In the genomic region with DNA sequence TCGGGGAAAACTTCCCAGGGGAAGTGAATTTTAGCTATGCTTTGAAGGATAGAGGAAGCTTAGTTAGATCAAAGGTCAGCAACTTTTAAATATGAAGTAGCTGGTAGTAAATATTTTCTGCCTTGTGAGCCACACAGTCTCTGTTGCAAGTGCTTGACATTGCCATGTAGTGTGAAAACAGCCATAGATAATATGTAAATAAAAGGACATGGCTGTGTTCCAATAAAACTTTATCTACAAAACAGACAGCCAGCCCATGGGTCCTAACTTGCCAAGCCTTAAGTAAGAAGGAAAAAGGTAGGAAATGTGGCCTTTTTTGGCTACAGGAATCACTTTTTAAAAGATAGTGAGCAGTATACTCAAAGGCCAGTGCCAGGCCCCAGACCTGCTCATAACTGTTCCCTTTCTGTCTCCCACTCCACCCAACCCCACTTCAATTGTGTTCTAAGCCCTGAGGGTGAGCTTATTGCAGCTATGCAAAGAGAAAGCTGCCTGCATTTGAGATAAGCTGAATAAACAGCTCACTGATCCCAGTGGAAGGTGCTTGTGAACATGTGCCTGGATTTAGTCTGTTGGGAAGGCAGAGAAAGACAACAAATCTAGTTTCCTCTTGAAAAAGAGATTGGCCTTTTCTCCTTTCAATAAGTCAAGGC, we compare ENCODE assay signal across 1 cellular context.
A peak's percentile ranks its signal among the peaks of the same experiment; 100 is the strongest.
TF ChIP-seq lines count a peak whose summit lies in the region.

No MANE protein-coding gene starts in this region.

TF ChIP-seq in HepG2, 621 proteins besides CTCF, POLR2A, EP300 and RAD21 (continued from another document and continues in another):
- TF ChIP-seq, protein P1, sequence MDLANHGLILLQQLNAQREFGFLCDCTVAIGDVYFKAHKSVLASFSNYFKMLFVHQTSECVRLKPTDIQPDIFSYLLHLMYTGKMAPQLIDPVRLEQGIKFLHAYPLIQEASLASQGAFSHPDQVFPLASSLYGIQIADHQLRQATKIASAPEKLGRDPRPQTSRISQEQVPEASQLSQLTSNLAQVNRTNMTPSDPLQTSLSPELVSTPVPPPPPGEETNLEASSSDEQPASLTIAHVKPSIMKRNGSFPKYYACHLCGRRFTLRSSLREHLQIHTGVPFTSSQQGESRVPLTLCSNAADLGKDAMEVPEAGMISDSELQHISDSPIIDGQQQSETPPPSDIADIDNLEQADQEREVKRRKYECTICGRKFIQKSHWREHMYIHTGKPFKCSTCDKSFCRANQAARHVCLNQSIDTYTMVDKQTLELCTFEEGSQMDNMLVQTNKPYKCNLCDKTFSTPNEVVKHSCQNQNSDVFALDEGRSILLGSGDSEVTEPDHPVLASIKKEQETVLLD (CRISPR knock-in tag; IDR thresholded peaks at IDR 0.05; ENCODE audit: low read depth) = no peak
- TF ChIP-seq, protein P2, sequence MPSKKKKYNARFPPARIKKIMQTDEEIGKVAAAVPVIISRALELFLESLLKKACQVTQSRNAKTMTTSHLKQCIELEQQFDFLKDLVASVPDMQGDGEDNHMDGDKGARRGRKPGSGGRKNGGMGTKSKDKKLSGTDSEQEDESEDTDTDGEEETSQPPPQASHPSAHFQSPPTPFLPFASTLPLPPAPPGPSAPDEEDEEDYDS (CRISPR knock-in tag; IDR thresholded peaks at IDR 0.05) = no peak
- TF ChIP-seq HMG20A (CRISPR knock-in tag; IDR thresholded peaks at IDR 0.05; ENCODE audit: borderline replicate concordance) (0 out of 2 replicates have a peak, but pooled peaks have one; percentile 29), TARDBP (CRISPR knock-in tag; IDR thresholded peaks at IDR 0.05) (0 out of 2 replicates have a peak, but pooled peaks have one; percentile 65), ZNF3 (CRISPR knock-in tag; IDR thresholded peaks at IDR 0.05) (no peak), PTBP1 (IDR thresholded peaks at IDR 0.05; ENCODE audit: low read depth, low read length, poor library complexity, severe bottlenecking) (no peak), ZNF317 (CRISPR knock-in tag; IDR thresholded peaks at IDR 0.05) (peak; percentile 33; the same call in 1 of the 2 replicates), SOX13 (IDR thresholded peaks at IDR 0.05) (peak; percentile 92), SOX13 (CRISPR knock-in tag; conservative IDR thresholded peaks at IDR 0.05 in 1 of 2, IDR thresholded peaks at IDR 0.05 in 1 of 2) (peak in 1 of 2 experiments; percentile 94; a peak in 2 of 4 replicates), NFE2L2 (IDR thresholded peaks at IDR 0.05; ENCODE audit: low read length) (no peak), FIP1L1 (IDR thresholded peaks at IDR 0.05; ENCODE audit: borderline replicate concordance, insufficient read depth, low read depth, low read length) (no peak), ZNF644 (CRISPR knock-in tag; IDR thresholded peaks at IDR 0.05; ENCODE audit: low read depth) (peak; percentile 54; the same call in 1 of the 2 replicates), AGO2 (optimal IDR thresholded peaks at IDR 0.05; ENCODE audit: low read depth, low read length) (no peak), ZBTB42 (CRISPR knock-in tag; IDR thresholded peaks at IDR 0.05) (no peak), ISL2 (CRISPR knock-in tag; IDR thresholded peaks at IDR 0.05) (peak; percentile 40; the same call in 1 of the 2 replicates), ARID2 (CRISPR knock-in tag; IDR thresholded peaks at IDR 0.05; ENCODE audit: borderline replicate concordance) (no peak), ZNF563 (CRISPR knock-in tag; IDR thresholded peaks at IDR 0.05) (no peak), MYNN (CRISPR knock-in tag; IDR thresholded peaks at IDR 0.05; ENCODE audit: low read depth) (no peak), ZSCAN20 (CRISPR knock-in tag; IDR thresholded peaks at IDR 0.05; ENCODE audit: borderline replicate concordance) (0 out of 2 replicates have a peak, but pooled peaks have one; percentile 40), ARNT (IDR thresholded peaks at IDR 0.05) (no peak), NR2F6 (IDR thresholded peaks at IDR 0.05) (peak; percentile 70), NR2F6 (CRISPR knock-in tag; IDR thresholded peaks at IDR 0.05) (peak; percentile 62; the same call in 1 of the 2 replicates), ZNF451 (CRISPR knock-in tag; IDR thresholded peaks at IDR 0.05) (no peak), ZNF549 (CRISPR knock-in tag; IDR thresholded peaks at IDR 0.05) (no peak)
- TF ChIP-seq, protein P3, sequence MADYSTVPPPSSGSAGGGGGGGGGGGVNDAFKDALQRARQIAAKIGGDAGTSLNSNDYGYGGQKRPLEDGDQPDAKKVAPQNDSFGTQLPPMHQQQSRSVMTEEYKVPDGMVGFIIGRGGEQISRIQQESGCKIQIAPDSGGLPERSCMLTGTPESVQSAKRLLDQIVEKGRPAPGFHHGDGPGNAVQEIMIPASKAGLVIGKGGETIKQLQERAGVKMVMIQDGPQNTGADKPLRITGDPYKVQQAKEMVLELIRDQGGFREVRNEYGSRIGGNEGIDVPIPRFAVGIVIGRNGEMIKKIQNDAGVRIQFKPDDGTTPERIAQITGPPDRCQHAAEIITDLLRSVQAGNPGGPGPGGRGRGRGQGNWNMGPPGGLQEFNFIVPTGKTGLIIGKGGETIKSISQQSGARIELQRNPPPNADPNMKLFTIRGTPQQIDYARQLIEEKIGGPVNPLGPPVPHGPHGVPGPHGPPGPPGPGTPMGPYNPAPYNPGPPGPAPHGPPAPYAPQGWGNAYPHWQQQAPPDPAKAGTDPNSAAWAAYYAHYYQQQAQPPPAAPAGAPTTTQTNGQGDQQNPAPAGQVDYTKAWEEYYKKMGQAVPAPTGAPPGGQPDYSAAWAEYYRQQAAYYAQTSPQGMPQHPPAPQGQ (CRISPR knock-in tag; IDR thresholded peaks at IDR 0.05; ENCODE audit: borderline replicate concordance) = no peak
- TF ChIP-seq, protein P4, sequence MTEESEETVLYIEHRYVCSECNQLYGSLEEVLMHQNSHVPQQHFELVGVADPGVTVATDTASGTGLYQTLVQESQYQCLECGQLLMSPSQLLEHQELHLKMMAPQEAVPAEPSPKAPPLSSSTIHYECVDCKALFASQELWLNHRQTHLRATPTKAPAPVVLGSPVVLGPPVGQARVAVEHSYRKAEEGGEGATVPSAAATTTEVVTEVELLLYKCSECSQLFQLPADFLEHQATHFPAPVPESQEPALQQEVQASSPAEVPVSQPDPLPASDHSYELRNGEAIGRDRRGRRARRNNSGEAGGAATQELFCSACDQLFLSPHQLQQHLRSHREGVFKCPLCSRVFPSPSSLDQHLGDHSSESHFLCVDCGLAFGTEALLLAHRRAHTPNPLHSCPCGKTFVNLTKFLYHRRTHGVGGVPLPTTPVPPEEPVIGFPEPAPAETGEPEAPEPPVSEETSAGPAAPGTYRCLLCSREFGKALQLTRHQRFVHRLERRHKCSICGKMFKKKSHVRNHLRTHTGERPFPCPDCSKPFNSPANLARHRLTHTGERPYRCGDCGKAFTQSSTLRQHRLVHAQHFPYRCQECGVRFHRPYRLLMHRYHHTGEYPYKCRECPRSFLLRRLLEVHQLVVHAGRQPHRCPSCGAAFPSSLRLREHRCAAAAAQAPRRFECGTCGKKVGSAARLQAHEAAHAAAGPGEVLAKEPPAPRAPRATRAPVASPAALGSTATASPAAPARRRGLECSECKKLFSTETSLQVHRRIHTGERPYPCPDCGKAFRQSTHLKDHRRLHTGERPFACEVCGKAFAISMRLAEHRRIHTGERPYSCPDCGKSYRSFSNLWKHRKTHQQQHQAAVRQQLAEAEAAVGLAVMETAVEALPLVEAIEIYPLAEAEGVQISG (CRISPR knock-in tag; IDR thresholded peaks at IDR 0.05) = no peak
- TF ChIP-seq, protein P5, sequence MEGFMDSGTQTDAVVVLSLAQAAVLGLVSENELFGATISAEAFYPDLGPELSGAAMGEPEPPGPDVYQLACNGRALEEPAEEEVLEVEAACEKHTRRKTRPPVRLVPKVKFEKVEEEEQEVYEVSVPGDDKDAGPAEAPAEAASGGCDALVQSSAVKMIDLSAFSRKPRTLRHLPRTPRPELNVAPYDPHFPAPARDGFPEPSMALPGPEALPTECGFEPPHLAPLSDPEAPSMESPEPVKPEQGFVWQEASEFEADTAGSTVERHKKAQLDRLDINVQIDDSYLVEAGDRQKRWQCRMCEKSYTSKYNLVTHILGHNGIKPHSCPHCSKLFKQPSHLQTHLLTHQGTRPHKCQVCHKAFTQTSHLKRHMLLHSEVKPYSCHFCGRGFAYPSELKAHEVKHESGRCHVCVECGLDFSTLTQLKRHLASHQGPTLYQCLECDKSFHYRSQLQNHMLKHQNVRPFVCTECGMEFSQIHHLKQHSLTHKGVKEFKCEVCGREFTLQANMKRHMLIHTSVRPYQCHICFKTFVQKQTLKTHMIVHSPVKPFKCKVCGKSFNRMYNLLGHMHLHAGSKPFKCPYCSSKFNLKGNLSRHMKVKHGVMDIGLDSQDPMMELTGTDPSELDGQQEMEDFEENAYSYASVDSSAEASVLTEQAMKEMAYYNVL (CRISPR knock-in tag; IDR thresholded peaks at IDR 0.05; ENCODE audit: borderline replicate concordance) = peak; percentile 53; the same call in 1 of the 2 replicates
- TF ChIP-seq, protein P6, sequence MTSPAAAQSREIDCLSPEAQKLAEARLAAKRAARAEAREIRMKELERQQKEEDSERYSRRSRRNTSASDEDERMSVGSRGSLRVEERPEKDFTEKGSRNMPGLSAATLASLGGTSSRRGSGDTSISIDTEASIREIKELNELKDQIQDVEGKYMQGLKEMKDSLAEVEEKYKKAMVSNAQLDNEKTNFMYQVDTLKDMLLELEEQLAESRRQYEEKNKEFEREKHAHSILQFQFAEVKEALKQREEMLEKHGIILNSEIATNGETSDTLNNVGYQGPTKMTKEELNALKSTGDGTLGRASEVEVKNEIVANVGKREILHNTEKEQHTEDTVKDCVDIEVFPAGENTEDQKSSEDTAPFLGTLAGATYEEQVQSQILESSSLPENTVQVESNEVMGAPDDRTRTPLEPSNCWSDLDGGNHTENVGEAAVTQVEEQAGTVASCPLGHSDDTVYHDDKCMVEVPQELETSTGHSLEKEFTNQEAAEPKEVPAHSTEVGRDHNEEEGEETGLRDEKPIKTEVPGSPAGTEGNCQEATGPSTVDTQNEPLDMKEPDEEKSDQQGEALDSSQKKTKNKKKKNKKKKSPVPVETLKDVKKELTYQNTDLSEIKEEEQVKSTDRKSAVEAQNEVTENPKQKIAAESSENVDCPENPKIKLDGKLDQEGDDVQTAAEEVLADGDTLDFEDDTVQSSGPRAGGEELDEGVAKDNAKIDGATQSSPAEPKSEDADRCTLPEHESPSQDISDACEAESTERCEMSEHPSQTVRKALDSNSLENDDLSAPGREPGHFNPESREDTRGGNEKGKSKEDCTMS (CRISPR knock-in tag; conservative IDR thresholded peaks at IDR 0.05) = no peak
- TF ChIP-seq, protein P7, sequence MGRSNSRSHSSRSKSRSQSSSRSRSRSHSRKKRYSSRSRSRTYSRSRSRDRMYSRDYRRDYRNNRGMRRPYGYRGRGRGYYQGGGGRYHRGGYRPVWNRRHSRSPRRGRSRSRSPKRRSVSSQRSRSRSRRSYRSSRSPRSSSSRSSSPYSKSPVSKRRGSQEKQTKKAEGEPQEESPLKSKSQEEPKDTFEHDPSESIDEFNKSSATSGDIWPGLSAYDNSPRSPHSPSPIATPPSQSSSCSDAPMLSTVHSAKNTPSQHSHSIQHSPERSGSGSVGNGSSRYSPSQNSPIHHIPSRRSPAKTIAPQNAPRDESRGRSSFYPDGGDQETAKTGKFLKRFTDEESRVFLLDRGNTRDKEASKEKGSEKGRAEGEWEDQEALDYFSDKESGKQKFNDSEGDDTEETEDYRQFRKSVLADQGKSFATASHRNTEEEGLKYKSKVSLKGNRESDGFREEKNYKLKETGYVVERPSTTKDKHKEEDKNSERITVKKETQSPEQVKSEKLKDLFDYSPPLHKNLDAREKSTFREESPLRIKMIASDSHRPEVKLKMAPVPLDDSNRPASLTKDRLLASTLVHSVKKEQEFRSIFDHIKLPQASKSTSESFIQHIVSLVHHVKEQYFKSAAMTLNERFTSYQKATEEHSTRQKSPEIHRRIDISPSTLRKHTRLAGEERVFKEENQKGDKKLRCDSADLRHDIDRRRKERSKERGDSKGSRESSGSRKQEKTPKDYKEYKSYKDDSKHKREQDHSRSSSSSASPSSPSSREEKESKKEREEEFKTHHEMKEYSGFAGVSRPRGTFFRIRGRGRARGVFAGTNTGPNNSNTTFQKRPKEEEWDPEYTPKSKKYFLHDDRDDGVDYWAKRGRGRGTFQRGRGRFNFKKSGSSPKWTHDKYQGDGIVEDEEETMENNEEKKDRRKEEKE (IDR thresholded peaks at IDR 0.05) = no peak
- TF ChIP-seq, protein P8, sequence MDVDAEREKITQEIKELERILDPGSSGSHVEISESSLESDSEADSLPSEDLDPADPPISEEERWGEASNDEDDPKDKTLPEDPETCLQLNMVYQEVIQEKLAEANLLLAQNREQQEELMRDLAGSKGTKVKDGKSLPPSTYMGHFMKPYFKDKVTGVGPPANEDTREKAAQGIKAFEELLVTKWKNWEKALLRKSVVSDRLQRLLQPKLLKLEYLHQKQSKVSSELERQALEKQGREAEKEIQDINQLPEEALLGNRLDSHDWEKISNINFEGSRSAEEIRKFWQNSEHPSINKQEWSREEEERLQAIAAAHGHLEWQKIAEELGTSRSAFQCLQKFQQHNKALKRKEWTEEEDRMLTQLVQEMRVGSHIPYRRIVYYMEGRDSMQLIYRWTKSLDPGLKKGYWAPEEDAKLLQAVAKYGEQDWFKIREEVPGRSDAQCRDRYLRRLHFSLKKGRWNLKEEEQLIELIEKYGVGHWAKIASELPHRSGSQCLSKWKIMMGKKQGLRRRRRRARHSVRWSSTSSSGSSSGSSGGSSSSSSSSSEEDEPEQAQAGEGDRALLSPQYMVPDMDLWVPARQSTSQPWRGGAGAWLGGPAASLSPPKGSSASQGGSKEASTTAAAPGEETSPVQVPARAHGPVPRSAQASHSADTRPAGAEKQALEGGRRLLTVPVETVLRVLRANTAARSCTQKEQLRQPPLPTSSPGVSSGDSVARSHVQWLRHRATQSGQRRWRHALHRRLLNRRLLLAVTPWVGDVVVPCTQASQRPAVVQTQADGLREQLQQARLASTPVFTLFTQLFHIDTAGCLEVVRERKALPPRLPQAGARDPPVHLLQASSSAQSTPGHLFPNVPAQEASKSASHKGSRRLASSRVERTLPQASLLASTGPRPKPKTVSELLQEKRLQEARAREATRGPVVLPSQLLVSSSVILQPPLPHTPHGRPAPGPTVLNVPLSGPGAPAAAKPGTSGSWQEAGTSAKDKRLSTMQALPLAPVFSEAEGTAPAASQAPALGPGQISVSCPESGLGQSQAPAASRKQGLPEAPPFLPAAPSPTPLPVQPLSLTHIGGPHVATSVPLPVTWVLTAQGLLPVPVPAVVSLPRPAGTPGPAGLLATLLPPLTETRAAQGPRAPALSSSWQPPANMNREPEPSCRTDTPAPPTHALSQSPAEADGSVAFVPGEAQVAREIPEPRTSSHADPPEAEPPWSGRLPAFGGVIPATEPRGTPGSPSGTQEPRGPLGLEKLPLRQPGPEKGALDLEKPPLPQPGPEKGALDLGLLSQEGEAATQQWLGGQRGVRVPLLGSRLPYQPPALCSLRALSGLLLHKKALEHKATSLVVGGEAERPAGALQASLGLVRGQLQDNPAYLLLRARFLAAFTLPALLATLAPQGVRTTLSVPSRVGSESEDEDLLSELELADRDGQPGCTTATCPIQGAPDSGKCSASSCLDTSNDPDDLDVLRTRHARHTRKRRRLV (CRISPR knock-in tag; IDR thresholded peaks at IDR 0.05) = no peak
- TF ChIP-seq, protein P9, sequence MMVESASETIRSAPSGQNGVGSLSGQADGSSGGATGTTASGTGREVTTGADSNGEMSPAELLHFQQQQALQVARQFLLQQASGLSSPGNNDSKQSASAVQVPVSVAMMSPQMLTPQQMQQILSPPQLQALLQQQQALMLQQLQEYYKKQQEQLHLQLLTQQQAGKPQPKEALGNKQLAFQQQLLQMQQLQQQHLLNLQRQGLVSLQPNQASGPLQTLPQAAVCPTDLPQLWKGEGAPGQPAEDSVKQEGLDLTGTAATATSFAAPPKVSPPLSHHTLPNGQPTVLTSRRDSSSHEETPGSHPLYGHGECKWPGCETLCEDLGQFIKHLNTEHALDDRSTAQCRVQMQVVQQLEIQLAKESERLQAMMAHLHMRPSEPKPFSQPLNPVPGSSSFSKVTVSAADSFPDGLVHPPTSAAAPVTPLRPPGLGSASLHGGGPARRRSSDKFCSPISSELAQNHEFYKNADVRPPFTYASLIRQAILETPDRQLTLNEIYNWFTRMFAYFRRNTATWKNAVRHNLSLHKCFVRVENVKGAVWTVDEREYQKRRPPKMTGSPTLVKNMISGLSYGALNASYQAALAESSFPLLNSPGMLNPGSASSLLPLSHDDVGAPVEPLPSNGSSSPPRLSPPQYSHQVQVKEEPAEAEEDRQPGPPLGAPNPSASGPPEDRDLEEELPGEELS (CRISPR knock-in tag; IDR thresholded peaks at IDR 0.05) = peak; percentile 85
